Comparison of ENCODE assay signal across 20 cellular contexts in the genomic region with DNA sequence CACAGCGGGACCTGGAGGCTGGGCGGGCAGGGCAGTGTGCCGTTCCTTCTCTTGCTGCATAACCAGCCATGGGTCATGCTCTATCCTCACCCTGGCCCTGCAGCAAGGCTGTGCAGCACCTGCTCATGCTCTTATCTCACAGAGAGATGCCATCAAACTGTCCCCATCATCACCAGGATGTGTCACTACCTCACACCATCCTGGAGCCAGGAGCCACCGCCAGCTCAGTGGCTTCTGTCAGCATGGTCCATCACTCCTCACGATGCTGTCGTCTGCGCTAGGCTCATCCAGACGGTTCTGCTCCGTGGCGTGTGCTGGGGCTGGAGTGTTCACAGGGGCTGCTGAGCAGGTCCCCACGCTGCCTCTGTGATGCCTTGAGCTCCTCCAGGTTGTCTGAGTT.
DNase-seq lines count a peak whose midpoint lies in the region; ATAC-seq lines count a peak whose summit lies in the region.
"Had no signal": no experiment of that assay in that cellular context is flagged by ENCODE, and none has a peak within 500 bp of the region (broad histone marks: within the 10 kb centered on the region; RNA-seq: fewer than 3 reads in every experiment).

No MANE protein-coding gene starts in this region.

- H3K4me1 ChIP-seq in mesenchymal stem cell (ENCODE audit: control insufficient read depth, insufficient read depth, low read depth, low read length), result peaks cover 6% of the 10 kb centered on the region
- H3K4me1 ChIP-seq: BE2C had no signal

- H3K9me3 ChIP-seq in T-helper 17 cell (ENCODE audit: control insufficient read depth, low read length, poor library complexity, severe bottlenecking), result no peaks in the 10 kb centered on the region
- H3K9me3 ChIP-seq in mesenchymal stem cell (ENCODE audit: control insufficient read depth, low read length), result no peaks in the 10 kb centered on the region
- H3K9me3 ChIP-seq: BE2C had no signal

- H3K14ac ChIP-seq in mesenchymal stem cell (ENCODE audit: low read length in 2 of 2), result no peak overlapping the region

- no peak overlapping the region for H2AFZ ChIP-seq in mesenchymal stem cell (ENCODE audit: low read depth, low read length)
- H2AFZ ChIP-seq: GM23248 had no signal

- ATAC-seq in stimulated activated naive CD8-positive, alpha-beta T cell treated with anti-CD3 and anti-CD28 coated beads, Interleukin-15, amount 100 ng/mL, for 72 hours, result no peak
- ATAC-seq in stimulated activated naive CD8-positive, alpha-beta T cell treated with anti-CD3 and anti-CD28 coated beads, Interleukin-15, Interleukin-2, amounts not matched to agents 100 U/mL and 50 U/mL, for 24 hours, result no peak
- ATAC-seq in T-helper 17 cell (no peak), GM18870 (IDR thresholded peaks at IDR 0.05; ENCODE audit: unreplicated experiment) (no peak)

- no peak overlapping the region for H3K18ac ChIP-seq in mesenchymal stem cell (ENCODE audit: low read depth in 1 of 2, low read length in 2 of 2)

- no peaks in the 10 kb centered on the region for H3K27me3 Mint-ChIP-seq in stimulated activated naive CD8-positive, alpha-beta T cell treated with anti-CD3 and anti-CD28 coated beads, Interleukin-15, amount 100 ng/mL, for 72 hours
- no peaks in the 10 kb centered on the region for H3K27me3 Mint-ChIP-seq in T-helper 17 cell

- H3K4me3 Mint-ChIP-seq in stimulated activated naive CD8-positive, alpha-beta T cell treated with anti-CD3 and anti-CD28 coated beads, Interleukin-15, amount 100 ng/mL, for 72 hours, result no peak overlapping the region
- H3K4me3 Mint-ChIP-seq in T-helper 17 cell, result no peak overlapping the region
- H3K4me3 Mint-ChIP-seq: CD8-positive, alpha-beta memory T cell; HFFc6 had no signal

- no peak for DNase-seq in stimulated activated naive CD8-positive, alpha-beta T cell treated with anti-CD3 and anti-CD28 coated beads, Interleukin-15, amount 100 ng/mL, for 72 hours
- DNase-seq in stimulated activated naive CD8-positive, alpha-beta T cell treated with anti-CD3 and anti-CD28 coated beads, Interleukin-15, Interleukin-2, amounts not matched to agents 100 U/mL and 50 U/mL, for 24 hours, result no peak
- DNase-seq in T-helper 17 cell (no peak), mesenchymal stem cell (no peak), DMS79 (lab: John Stamatoyannopoulos, UW) (no peak), NCI-H446 (lab: John Stamatoyannopoulos, UW) (no peak)
- DNase-seq: BE2C; CD8-positive, alpha-beta memory T cell; DND-41; GM23248; HFFc6; KG1; NCI-H1417 treated with DMSO at 0.1 percent for 48 hours; NCI-H2029; NCI-H2171; NCI-H446 treated with DMSO at 0.1 percent for 48 hours; NK-92 treated with Interleukin-12 subunit alpha and Interleukin-12 subunit beta, amount 100 ng/mL, for 24 hours; OCI-M1 had no signal

- H3K27ac Mint-ChIP-seq in stimulated activated naive CD8-positive, alpha-beta T cell treated with anti-CD3 and anti-CD28 coated beads, Interleukin-15, amount 100 ng/mL, for 72 hours, result peak overlapping the region; percentile 79 to 81
- peak overlapping the region; percentile 63 for H3K27ac Mint-ChIP-seq in T-helper 17 cell
- H3K27ac Mint-ChIP-seq: HFFc6 had no signal

- H2BK12ac ChIP-seq in mesenchymal stem cell (ENCODE audit: low read length in 2 of 2), result peak overlapping the region in 1 of 2 experiments; percentile 6

- no peak overlapping the region for H3K27ac ChIP-seq in mesenchymal stem cell (ENCODE audit: low read length, poor library complexity, severe bottlenecking)
- H3K27ac ChIP-seq: GM23248, RWPE1 had no signal

- H2BK15ac ChIP-seq in mesenchymal stem cell (ENCODE audit: low read depth, poor library complexity, severe bottlenecking), result no peak overlapping the region

- no peak overlapping the region for H3K4ac ChIP-seq in mesenchymal stem cell (ENCODE audit: low read depth in 1 of 2, low read length in 2 of 2)

- H3K4me3 ChIP-seq in mesenchymal stem cell (ENCODE audit: insufficient read depth in 1 of 2, low read depth in 1 of 2, low read length in 2 of 2), result no peak overlapping the region
- H3K4me3 ChIP-seq: GM23248 had no signal

- H3K27me3 ChIP-seq in mesenchymal stem cell (ENCODE audit: control insufficient read depth in 1 of 2, insufficient read depth in 1 of 2, low read length in 2 of 2), result no peaks in the 10 kb centered on the region
- H3K27me3 ChIP-seq: BE2C had no signal

- peak overlapping the region; percentile 6 for H4K91ac ChIP-seq in mesenchymal stem cell (ENCODE audit: low read length)

- H2AK5ac ChIP-seq in mesenchymal stem cell (ENCODE audit: low read length, severe bottlenecking), result no peak overlapping the region

- H3K23ac ChIP-seq in mesenchymal stem cell (ENCODE audit: low read length in 2 of 2), result no peak overlapping the region

- over 99% methylated on average over 11 of the region's 11 CpGs for WGBS in mesenchymal stem cell

- peaks cover 65 to 84% of the 10 kb centered on the region in 2 experiments for H3K36me3 ChIP-seq in mesenchymal stem cell (ENCODE audit: control insufficient read depth in 1 of 2, insufficient read depth in 2 of 2, low read depth in 1 of 2, low read length in 2 of 2)

- no peaks in the 10 kb centered on the region for H3K9me3 Mint-ChIP-seq in stimulated activated naive CD8-positive, alpha-beta T cell treated with anti-CD3 and anti-CD28 coated beads, Interleukin-15, amount 100 ng/mL, for 72 hours
- H3K9me3 Mint-ChIP-seq: CD8-positive, alpha-beta memory T cell; HFFc6 had no signal

- H3K4me2 ChIP-seq in mesenchymal stem cell (ENCODE audit: low read length, poor library complexity, severe bottlenecking), result no peak overlapping the region

- H3K36me3 Mint-ChIP-seq in T-helper 17 cell (ENCODE audit: low read depth), result peaks cover 1% of the 10 kb centered on the region

- no peak overlapping the region for H3K9ac ChIP-seq in mesenchymal stem cell (ENCODE audit: low read length)
- H3K9ac ChIP-seq: GM23248 had no signal

- no peak overlapping the region for H2BK120ac ChIP-seq in mesenchymal stem cell (ENCODE audit: low read depth, low read length)

- peaks cover 36% of the 10 kb centered on the region for H3K79me1 ChIP-seq in mesenchymal stem cell (replicated peaks; ENCODE audit: low read length, poor library complexity, severe bottlenecking)

- peaks cover 15% of the 10 kb centered on the region for H3K4me1 Mint-ChIP-seq in stimulated activated naive CD8-positive, alpha-beta T cell treated with anti-CD3 and anti-CD28 coated beads, Interleukin-15, amount 100 ng/mL, for 72 hours
- H3K4me1 Mint-ChIP-seq in T-helper 17 cell, result peaks cover 2% of the 10 kb centered on the region

- H2BK5ac ChIP-seq in mesenchymal stem cell (ENCODE audit: low read depth, low read length, poor library complexity, severe bottlenecking), result no peak overlapping the region

- no peak overlapping the region for H4K8ac ChIP-seq in mesenchymal stem cell (ENCODE audit: low read length)
